ENCODE assay signal across 22 cellular contexts in genomic region chr1:194296201-194296600, GRCh38.
A peak's percentile ranks its signal among the peaks of the same experiment; 100 is the strongest.
DNase-seq lines count a peak whose midpoint lies in the region; ATAC-seq and TF ChIP-seq lines count a peak whose summit lies in the region.
"Had no signal": no experiment of that assay in that cellular context is flagged by ENCODE, and none has a peak within 500 bp of the region (broad histone marks: within the 10 kb centered on the region; RNA-seq: fewer than 3 reads in every experiment).

No MANE protein-coding gene starts in this region.

- H3K36me3 Mint-ChIP-seq in activated CD8-positive, alpha-beta T cell treated with anti-CD3 and anti-CD28 coated beads for 36 hours (ENCODE audit: low read depth): peaks cover 9% of the 10 kb centered on the region
- no peaks in the 10 kb centered on the region for H3K36me3 Mint-ChIP-seq in activated CD8-positive, alpha-beta T cell treated with anti-CD3 and anti-CD28 coated beads, Interleukin-2, amount 10 ng/mL, durations not matched to agents 7 days and 5 days (ENCODE audit: low read depth)

- H3K9me2 ChIP-seq in SU-DHL-6 (replicated peaks; ENCODE audit: insufficient read depth, low read length): no peaks in the 10 kb centered on the region

- intact Hi-C loops in activated CD8-positive, alpha-beta T cell treated with anti-CD3 and anti-CD28 coated beads for 36 hours (cut with micrococcal nuclease): loop anchor here (2.0 to 10.0 kb wide), 3 partner anchors 71 to 1113 kb away; no protein-coding TSS in a partner anchor

- H3K79me2 ChIP-seq in SU-DHL-6 (ENCODE audit: insufficient read depth, low read length): no peaks in the 10 kb centered on the region

- no peak overlapping the region for H3K27ac Mint-ChIP-seq in activated CD8-positive, alpha-beta T cell treated with anti-CD3 and anti-CD28 coated beads for 36 hours
- H3K27ac Mint-ChIP-seq in activated CD8-positive, alpha-beta T cell treated with anti-CD3 and anti-CD28 coated beads, Interleukin-2, amount 10 ng/mL, durations not matched to agents 7 days and 5 days: no peak overlapping the region
- H3K27ac Mint-ChIP-seq: activated CD4-positive, alpha-beta T cell treated with anti-CD3 and anti-CD28 coated beads, Interleukin-2, amount 10 ng/mL, durations not matched to agents 24 days and 14 days; activated T-helper 2 cell treated with anti-CD3 and anti-CD28 coated beads, Interferon-gamma antibody, Interleukin-2, Interleukin-4, amounts not matched to agents 10 μg/mL and 5 μg/mL and 100 μg/mL, durations not matched to agents 14 hours and 24 hours and 36 hours had no signal

- no peaks in the 10 kb centered on the region for H3F3A ChIP-seq in SU-DHL-6 (ENCODE audit: insufficient read depth)

- H3K4me2 ChIP-seq in SU-DHL-6 (ENCODE audit: low read depth, low read length, poor library complexity, severe bottlenecking): no peak overlapping the region
- H3K4me2 ChIP-seq: A549, KMS-11 had no signal

- no peak overlapping the region for H3K27ac ChIP-seq in SU-DHL-6 (ENCODE audit: low read depth, low read length)
- H3K27ac ChIP-seq: A549, KMS-11, Peyer's patch, right atrium auricular region, suprapubic skin, upper lobe of right lung, VCaP had no signal

- H2AFZ ChIP-seq in SU-DHL-6 (ENCODE audit: low read depth, low read length, severe bottlenecking): peak overlapping the region; percentile 45

- H3K9ac ChIP-seq in SU-DHL-6 (ENCODE audit: low read length): no peak overlapping the region
- H3K9ac ChIP-seq: KMS-11 had no signal

- no peaks in the 10 kb centered on the region for H3K27me3 Mint-ChIP-seq in activated CD8-positive, alpha-beta T cell treated with anti-CD3 and anti-CD28 coated beads for 36 hours
- H3K27me3 Mint-ChIP-seq in activated CD8-positive, alpha-beta T cell treated with anti-CD3 and anti-CD28 coated beads, Interleukin-2, amount 10 ng/mL, durations not matched to agents 7 days and 5 days (ENCODE audit: low read depth): no peaks in the 10 kb centered on the region
- H3K27me3 Mint-ChIP-seq: activated CD4-positive, alpha-beta T cell treated with anti-CD3 and anti-CD28 coated beads, Interleukin-2, amount 10 ng/mL, durations not matched to agents 24 days and 14 days; CD4-positive, alpha-beta T cell; central memory CD8-positive, alpha-beta T cell had no signal

- no peaks in the 10 kb centered on the region for H3K27me3 ChIP-seq in SU-DHL-6 (ENCODE audit: low read length)
- H3K27me3 ChIP-seq: Peyer's patch, right atrium auricular region, suprapubic skin, upper lobe of right lung had no signal

- CTCF ChIA-PET in activated CD8-positive, alpha-beta T cell treated with anti-CD3 and anti-CD28 coated beads for 36 hours (lab: Charles Lee): no interaction called here
- CTCF ChIA-PET in activated CD8-positive, alpha-beta T cell treated with anti-CD3 and anti-CD28 coated beads, Interleukin-2, amount 10 ng/mL, durations not matched to agents 7 days and 5 days (lab: Charles Lee): interaction anchor here (0.6 kb wide), 1 partner anchor 68 kb away, joined by 4 read pairs; no protein-coding TSS in a partner anchor

- no peaks in the 10 kb centered on the region; the same call in 1 of the 2 replicates for H3K36me3 ChIP-seq in SU-DHL-6 (ENCODE audit: low read length)
- H3K36me3 ChIP-seq: Peyer's patch, right atrium auricular region, suprapubic skin, upper lobe of right lung had no signal

- no peak for DNase-seq in activated CD8-positive, alpha-beta T cell treated with anti-CD3 and anti-CD28 coated beads for 36 hours
- no peak for DNase-seq in activated CD8-positive, alpha-beta T cell treated with anti-CD3 and anti-CD28 coated beads, Interleukin-2, amount 10 ng/mL, durations not matched to agents 7 days and 5 days
- peak; percentile 8 for DNase-seq in HCEC 1CT
- peak; percentile 6 for DNase-seq in iris pigment epithelial cell (ENCODE audit: low read depth)
- no peak for DNase-seq in T-helper 9 cell
- no peak for DNase-seq in NOMO-1 (lab: John Stamatoyannopoulos, UW; ENCODE audit: unreplicated experiment in 2 of 2)
- DNase-seq: foreskin melanocyte; Peyer's patch; SHP77 treated with DMSO at 0.1 percent for 48 hours; stimulated activated naive CD4-positive, alpha-beta T cell treated with Interleukin-2 at 50 U/mL for 16 hours; upper lobe of right lung had no signal

- no peaks in the 10 kb centered on the region for H3K9me3 ChIP-seq in SU-DHL-6 (ENCODE audit: insufficient read depth, low read length)
- H3K9me3 ChIP-seq: A549, Peyer's patch, right atrium auricular region, suprapubic skin, upper lobe of right lung had no signal

- no peak overlapping the region for H3K4me3 ChIP-seq in SU-DHL-6 (ENCODE audit: insufficient read depth, low read length, poor library complexity, severe bottlenecking)
- H3K4me3 ChIP-seq: A549, Peyer's patch, right atrium auricular region, suprapubic skin, upper lobe of right lung had no signal

- no peaks in the 10 kb centered on the region for H3K9me3 Mint-ChIP-seq in activated CD8-positive, alpha-beta T cell treated with anti-CD3 and anti-CD28 coated beads for 36 hours
- no peaks in the 10 kb centered on the region for H3K9me3 Mint-ChIP-seq in activated CD8-positive, alpha-beta T cell treated with anti-CD3 and anti-CD28 coated beads, Interleukin-2, amount 10 ng/mL, durations not matched to agents 7 days and 5 days (ENCODE audit: insufficient read depth)
- H3K9me3 Mint-ChIP-seq: activated CD4-positive, alpha-beta T cell treated with anti-CD3 and anti-CD28 coated beads, Interleukin-2, amount 10 ng/mL, durations not matched to agents 24 days and 14 days; activated T-helper 2 cell treated with anti-CD3 and anti-CD28 coated beads, Interferon-gamma antibody, Interleukin-2, Interleukin-4, amounts not matched to agents 10 μg/mL and 5 μg/mL and 100 μg/mL, durations not matched to agents 14 hours and 24 hours and 36 hours; CD4-positive, alpha-beta T cell; central memory CD8-positive, alpha-beta T cell had no signal

- no peaks in the 10 kb centered on the region for H4K20me1 ChIP-seq in SU-DHL-6 (ENCODE audit: low read depth, low read length)

- H3K4me3 Mint-ChIP-seq in activated CD8-positive, alpha-beta T cell treated with anti-CD3 and anti-CD28 coated beads for 36 hours: no peak overlapping the region
- no peak overlapping the region for H3K4me3 Mint-ChIP-seq in activated CD8-positive, alpha-beta T cell treated with anti-CD3 and anti-CD28 coated beads, Interleukin-2, amount 10 ng/mL, durations not matched to agents 7 days and 5 days
- H3K4me3 Mint-ChIP-seq: activated CD4-positive, alpha-beta T cell treated with anti-CD3 and anti-CD28 coated beads, Interleukin-2, amount 10 ng/mL, durations not matched to agents 24 days and 14 days; CD4-positive, alpha-beta T cell; central memory CD8-positive, alpha-beta T cell had no signal

- ATAC-seq in activated CD8-positive, alpha-beta T cell treated with anti-CD3 and anti-CD28 coated beads for 36 hours: peak; percentile 11
- ATAC-seq in activated CD8-positive, alpha-beta T cell treated with anti-CD3 and anti-CD28 coated beads, Interleukin-2, amount 10 ng/mL, durations not matched to agents 7 days and 5 days: no peak
- ATAC-seq in HG02884 (IDR thresholded peaks at IDR 0.05; ENCODE audit: unreplicated experiment): no peak

- POLR2A ChIA-PET in activated CD8-positive, alpha-beta T cell treated with anti-CD3 and anti-CD28 coated beads for 36 hours (lab: Charles Lee): no interaction called here
- POLR2A ChIA-PET in activated CD8-positive, alpha-beta T cell treated with anti-CD3 and anti-CD28 coated beads, Interleukin-2, amount 10 ng/mL, durations not matched to agents 7 days and 5 days (lab: Charles Lee): no interaction called here

- no peak for TF ChIP-seq CTCF in activated CD8-positive, alpha-beta T cell treated with anti-CD3 and anti-CD28 coated beads for 36 hours (IDR thresholded peaks at IDR 0.05)
- no peak for TF ChIP-seq CTCF in SU-DHL-6 (IDR thresholded peaks at IDR 0.05; ENCODE audit: insufficient read depth, low read length, poor library complexity, severe bottlenecking)

- H3K4me1 Mint-ChIP-seq in activated CD8-positive, alpha-beta T cell treated with anti-CD3 and anti-CD28 coated beads for 36 hours (ENCODE audit: low read depth): peaks cover 42% of the 10 kb centered on the region
- H3K4me1 Mint-ChIP-seq in activated CD8-positive, alpha-beta T cell treated with anti-CD3 and anti-CD28 coated beads, Interleukin-2, amount 10 ng/mL, durations not matched to agents 7 days and 5 days (ENCODE audit: low read depth): peaks cover 5% of the 10 kb centered on the region

Comparison
In these comparisons a context has a peak if more than half of its experiments do, and no peak if none do; other contexts are left out.
1. DNase-seq: peak in HCEC 1CT (single experiment) and iris pigment epithelial cell (single experiment); none in activated CD8-positive, alpha-beta T cell treated with anti-CD3 and anti-CD28 coated beads for 36 hours (single experiment), activated CD8-positive, alpha-beta T cell treated with anti-CD3 and anti-CD28 coated beads, Interleukin-2, amount 10 ng/mL, durations not matched to agents 7 days and 5 days (single experiment), T-helper 9 cell (single experiment) and NOMO-1 (0 of 2).